2 cellular contexts compared by ENCODE assay signal in the genomic region with DNA sequence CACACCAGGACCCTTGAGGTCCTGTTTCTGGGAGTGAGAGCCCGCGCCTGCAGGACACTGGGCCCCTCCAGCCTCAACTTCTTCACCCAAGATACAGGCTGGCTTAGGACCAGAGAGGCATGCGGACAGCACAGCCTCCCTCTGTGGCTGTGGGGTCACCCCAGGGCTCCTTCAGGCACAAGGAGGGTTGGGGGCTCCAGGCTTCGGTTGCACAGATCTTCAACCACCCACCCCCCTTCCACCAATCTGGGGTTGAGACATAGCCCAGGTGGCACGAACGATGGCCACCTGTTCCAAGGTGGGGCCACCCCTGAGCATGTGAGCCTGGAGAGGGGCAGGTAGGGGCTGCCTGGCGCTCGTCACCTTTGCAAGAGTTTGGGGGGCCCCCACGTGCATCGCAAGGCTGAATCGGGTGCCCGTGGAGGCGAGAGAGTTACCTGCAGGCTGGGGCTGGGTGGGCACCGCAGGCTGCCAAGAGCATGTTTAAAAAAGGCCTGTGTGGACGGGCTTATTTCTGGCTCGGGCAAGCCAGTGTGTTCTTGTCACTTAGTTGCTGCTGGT.
TF ChIP-seq lines count a peak whose summit lies in the region.

No MANE protein-coding gene starts in this region.

TF ChIP-seq in SK-N-SH, 30 proteins besides CTCF, POLR2A, EP300 and RAD21:
- TF ChIP-seq, protein P1, sequence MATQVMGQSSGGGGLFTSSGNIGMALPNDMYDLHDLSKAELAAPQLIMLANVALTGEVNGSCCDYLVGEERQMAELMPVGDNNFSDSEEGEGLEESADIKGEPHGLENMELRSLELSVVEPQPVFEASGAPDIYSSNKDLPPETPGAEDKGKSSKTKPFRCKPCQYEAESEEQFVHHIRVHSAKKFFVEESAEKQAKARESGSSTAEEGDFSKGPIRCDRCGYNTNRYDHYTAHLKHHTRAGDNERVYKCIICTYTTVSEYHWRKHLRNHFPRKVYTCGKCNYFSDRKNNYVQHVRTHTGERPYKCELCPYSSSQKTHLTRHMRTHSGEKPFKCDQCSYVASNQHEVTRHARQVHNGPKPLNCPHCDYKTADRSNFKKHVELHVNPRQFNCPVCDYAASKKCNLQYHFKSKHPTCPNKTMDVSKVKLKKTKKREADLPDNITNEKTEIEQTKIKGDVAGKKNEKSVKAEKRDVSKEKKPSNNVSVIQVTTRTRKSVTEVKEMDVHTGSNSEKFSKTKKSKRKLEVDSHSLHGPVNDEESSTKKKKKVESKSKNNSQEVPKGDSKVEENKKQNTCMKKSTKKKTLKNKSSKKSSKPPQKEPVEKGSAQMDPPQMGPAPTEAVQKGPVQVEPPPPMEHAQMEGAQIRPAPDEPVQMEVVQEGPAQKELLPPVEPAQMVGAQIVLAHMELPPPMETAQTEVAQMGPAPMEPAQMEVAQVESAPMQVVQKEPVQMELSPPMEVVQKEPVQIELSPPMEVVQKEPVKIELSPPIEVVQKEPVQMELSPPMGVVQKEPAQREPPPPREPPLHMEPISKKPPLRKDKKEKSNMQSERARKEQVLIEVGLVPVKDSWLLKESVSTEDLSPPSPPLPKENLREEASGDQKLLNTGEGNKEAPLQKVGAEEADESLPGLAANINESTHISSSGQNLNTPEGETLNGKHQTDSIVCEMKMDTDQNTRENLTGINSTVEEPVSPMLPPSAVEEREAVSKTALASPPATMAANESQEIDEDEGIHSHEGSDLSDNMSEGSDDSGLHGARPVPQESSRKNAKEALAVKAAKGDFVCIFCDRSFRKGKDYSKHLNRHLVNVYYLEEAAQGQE (IDR thresholded peaks at IDR 0.05; ENCODE audit: low read depth, low read length) = no peak
- TF ChIP-seq, protein P2, sequence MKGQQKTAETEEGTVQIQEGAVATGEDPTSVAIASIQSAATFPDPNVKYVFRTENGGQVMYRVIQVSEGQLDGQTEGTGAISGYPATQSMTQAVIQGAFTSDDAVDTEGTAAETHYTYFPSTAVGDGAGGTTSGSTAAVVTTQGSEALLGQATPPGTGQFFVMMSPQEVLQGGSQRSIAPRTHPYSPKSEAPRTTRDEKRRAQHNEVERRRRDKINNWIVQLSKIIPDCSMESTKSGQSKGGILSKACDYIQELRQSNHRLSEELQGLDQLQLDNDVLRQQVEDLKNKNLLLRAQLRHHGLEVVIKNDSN (IDR thresholded peaks at IDR 0.05; ENCODE audit: borderline replicate concordance, low read depth) = no peak
- TF ChIP-seq RFX5 (IDR thresholded peaks at IDR 0.05; ENCODE audit: low read length) (no peak), CHD2 (IDR thresholded peaks at IDR 0.05; ENCODE audit: low read length, partially characterized antibody) (no peak), FOXJ3 (CRISPR knock-in tag; IDR thresholded peaks at IDR 0.05) (no peak), IRF3 (IDR thresholded peaks at IDR 0.05; ENCODE audit: low read depth, low read length) (no peak), MEF2A (IDR thresholded peaks at IDR 0.05; ENCODE audit: borderline replicate concordance, low read depth) (no peak), POLR2AphosphoS5 (IDR thresholded peaks at IDR 0.05; ENCODE audit: low read depth, low read length) (no peak), PBX3 (IDR thresholded peaks at IDR 0.05) (no peak), SMC3 (IDR thresholded peaks at IDR 0.05; ENCODE audit: low read depth, low read length) (no peak), EZH2phosphoT487 (IDR thresholded peaks at IDR 0.05; ENCODE audit: borderline replicate concordance, low read depth) (no peak), GATA2 (CRISPR knock-in tag; IDR thresholded peaks at IDR 0.05) (no peak), GABPA (IDR thresholded peaks at IDR 0.05; ENCODE audit: low read depth) (no peak), RXRA (IDR thresholded peaks at IDR 0.05; ENCODE audit: borderline replicate concordance, low read depth) (no peak), FOSL2 (IDR thresholded peaks at IDR 0.05; ENCODE audit: borderline replicate concordance, low read depth) (no peak), TAF1 (IDR thresholded peaks at IDR 0.05; ENCODE audit: borderline replicate concordance, low read depth, low read length) (no peak), USF2 (IDR thresholded peaks at IDR 0.05; ENCODE audit: borderline replicate concordance, low read depth, low read length) (no peak)

TF ChIP-seq in SK-N-SH treated with all-trans-retinoic acid at 6 μM for 48 hours, 23 proteins besides CTCF, POLR2A, EP300 and RAD21:
- TF ChIP-seq ZNF565 (CRISPR knock-in tag; conservative IDR thresholded peaks at IDR 0.05; ENCODE audit: low read depth) (no peak), TOX (CRISPR knock-in tag; IDR thresholded peaks at IDR 0.05; ENCODE audit: borderline replicate concordance) (no peak), SNAI2 (CRISPR knock-in tag; IDR thresholded peaks at IDR 0.05) (no peak), OSR1 (CRISPR knock-in tag; IDR thresholded peaks at IDR 0.05) (no peak), CREB5 (CRISPR knock-in tag; IDR thresholded peaks at IDR 0.05; ENCODE audit: low read depth) (no peak), ARNTL (CRISPR knock-in tag; IDR thresholded peaks at IDR 0.05; ENCODE audit: borderline replicate concordance, low read depth) (no peak), RARB (CRISPR knock-in tag; IDR thresholded peaks at IDR 0.05) (no peak), ISL1 (CRISPR knock-in tag; IDR thresholded peaks at IDR 0.05) (no peak), PATZ1 (CRISPR knock-in tag; IDR thresholded peaks at IDR 0.05; ENCODE audit: borderline replicate concordance) (no peak), ZFP3 (CRISPR knock-in tag; IDR thresholded peaks at IDR 0.05) (no peak), ESRRG (CRISPR knock-in tag; IDR thresholded peaks at IDR 0.05) (no peak), PPARA (CRISPR knock-in tag; IDR thresholded peaks at IDR 0.05; ENCODE audit: borderline replicate concordance) (no peak), ZFP30 (CRISPR knock-in tag; IDR thresholded peaks at IDR 0.05) (no peak), BACH2 (CRISPR knock-in tag; IDR thresholded peaks at IDR 0.05; ENCODE audit: borderline replicate concordance) (no peak), TCF4 (CRISPR knock-in tag; IDR thresholded peaks at IDR 0.05; ENCODE audit: borderline replicate concordance) (no peak), ZNF70 (CRISPR knock-in tag; IDR thresholded peaks at IDR 0.05) (no peak), CSDC2 (CRISPR knock-in tag; IDR thresholded peaks at IDR 0.05) (no peak)
- TF ChIP-seq, protein P3, sequence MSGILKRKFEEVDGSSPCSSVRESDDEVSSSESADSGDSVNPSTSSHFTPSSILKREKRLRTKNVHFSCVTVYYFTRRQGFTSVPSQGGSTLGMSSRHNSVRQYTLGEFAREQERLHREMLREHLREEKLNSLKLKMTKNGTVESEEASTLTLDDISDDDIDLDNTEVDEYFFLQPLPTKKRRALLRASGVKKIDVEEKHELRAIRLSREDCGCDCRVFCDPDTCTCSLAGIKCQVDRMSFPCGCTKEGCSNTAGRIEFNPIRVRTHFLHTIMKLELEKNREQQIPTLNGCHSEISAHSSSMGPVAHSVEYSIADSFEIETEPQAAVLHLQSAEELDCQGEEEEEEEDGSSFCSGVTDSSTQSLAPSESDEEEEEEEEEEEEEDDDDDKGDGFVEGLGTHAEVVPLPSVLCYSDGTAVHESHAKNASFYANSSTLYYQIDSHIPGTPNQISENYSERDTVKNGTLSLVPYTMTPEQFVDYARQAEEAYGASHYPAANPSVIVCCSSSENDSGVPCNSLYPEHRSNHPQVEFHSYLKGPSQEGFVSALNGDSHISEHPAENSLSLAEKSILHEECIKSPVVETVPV (CRISPR knock-in tag; IDR thresholded peaks at IDR 0.05) = no peak
- TF ChIP-seq, protein P4, sequence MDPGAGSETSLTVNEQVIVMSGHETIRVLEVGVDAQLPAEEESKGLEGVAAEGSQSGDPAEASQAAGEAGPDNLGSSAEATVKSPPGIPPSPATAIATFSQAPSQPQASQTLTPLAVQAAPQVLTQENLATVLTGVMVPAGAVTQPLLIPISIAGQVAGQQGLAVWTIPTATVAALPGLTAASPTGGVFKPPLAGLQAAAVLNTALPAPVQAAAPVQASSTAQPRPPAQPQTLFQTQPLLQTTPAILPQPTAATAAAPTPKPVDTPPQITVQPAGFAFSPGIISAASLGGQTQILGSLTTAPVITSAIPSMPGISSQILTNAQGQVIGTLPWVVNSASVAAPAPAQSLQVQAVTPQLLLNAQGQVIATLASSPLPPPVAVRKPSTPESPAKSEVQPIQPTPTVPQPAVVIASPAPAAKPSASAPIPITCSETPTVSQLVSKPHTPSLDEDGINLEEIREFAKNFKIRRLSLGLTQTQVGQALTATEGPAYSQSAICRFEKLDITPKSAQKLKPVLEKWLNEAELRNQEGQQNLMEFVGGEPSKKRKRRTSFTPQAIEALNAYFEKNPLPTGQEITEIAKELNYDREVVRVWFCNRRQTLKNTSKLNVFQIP (CRISPR knock-in tag; IDR thresholded peaks at IDR 0.05; ENCODE audit: borderline replicate concordance, low read depth) = no peak
- TF ChIP-seq, protein P5, sequence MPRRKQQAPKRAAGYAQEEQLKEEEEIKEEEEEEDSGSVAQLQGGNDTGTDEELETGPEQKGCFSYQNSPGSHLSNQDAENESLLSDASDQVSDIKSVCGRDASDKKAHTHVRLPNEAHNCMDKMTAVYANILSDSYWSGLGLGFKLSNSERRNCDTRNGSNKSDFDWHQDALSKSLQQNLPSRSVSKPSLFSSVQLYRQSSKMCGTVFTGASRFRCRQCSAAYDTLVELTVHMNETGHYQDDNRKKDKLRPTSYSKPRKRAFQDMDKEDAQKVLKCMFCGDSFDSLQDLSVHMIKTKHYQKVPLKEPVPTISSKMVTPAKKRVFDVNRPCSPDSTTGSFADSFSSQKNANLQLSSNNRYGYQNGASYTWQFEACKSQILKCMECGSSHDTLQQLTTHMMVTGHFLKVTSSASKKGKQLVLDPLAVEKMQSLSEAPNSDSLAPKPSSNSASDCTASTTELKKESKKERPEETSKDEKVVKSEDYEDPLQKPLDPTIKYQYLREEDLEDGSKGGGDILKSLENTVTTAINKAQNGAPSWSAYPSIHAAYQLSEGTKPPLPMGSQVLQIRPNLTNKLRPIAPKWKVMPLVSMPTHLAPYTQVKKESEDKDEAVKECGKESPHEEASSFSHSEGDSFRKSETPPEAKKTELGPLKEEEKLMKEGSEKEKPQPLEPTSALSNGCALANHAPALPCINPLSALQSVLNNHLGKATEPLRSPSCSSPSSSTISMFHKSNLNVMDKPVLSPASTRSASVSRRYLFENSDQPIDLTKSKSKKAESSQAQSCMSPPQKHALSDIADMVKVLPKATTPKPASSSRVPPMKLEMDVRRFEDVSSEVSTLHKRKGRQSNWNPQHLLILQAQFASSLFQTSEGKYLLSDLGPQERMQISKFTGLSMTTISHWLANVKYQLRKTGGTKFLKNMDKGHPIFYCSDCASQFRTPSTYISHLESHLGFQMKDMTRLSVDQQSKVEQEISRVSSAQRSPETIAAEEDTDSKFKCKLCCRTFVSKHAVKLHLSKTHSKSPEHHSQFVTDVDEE (CRISPR knock-in tag; IDR thresholded peaks at IDR 0.05) = no peak
